In genomic region chr2:149129433-149129832, GRCh38 we compare ENCODE assay signal across 15 cellular contexts.
DNase-seq lines count a peak whose midpoint lies in the region; ATAC-seq and TF ChIP-seq lines count a peak whose summit lies in the region.
"Had no signal": no experiment of that assay in that cellular context is flagged by ENCODE, and none has a peak within 500 bp of the region (broad histone marks: within the 10 kb centered on the region; RNA-seq: fewer than 3 reads in every experiment).

No MANE protein-coding gene starts in this region.

- POLR2A ChIA-PET in PC-3 (lab: Charles Lee; ENCODE audit: unreplicated experiment), result no interaction called here
- POLR2A ChIA-PET in activated CD8-positive, alpha-beta T cell treated with anti-CD3 and anti-CD28 coated beads, Interleukin-2, amount 10 ng/mL, durations not matched to agents 7 days and 5 days (lab: Charles Lee), result no interaction called here

- peak; percentile 73 for ATAC-seq in HG03457 (IDR thresholded peaks at IDR 0.05; ENCODE audit: unreplicated experiment)
- ATAC-seq in PC-3, result no peak
- no peak for ATAC-seq in activated CD8-positive, alpha-beta T cell treated with anti-CD3 and anti-CD28 coated beads, Interleukin-2, amount 10 ng/mL, durations not matched to agents 7 days and 5 days
- ATAC-seq in HG02610 (IDR thresholded peaks at IDR 0.05; ENCODE audit: unreplicated experiment), result no peak
- ATAC-seq: activated CD8-positive, alpha-beta T cell treated with anti-CD3 and anti-CD28 coated beads for 36 hours had no signal

- no peak overlapping the region for H2BK15ac ChIP-seq in mesenchymal stem cell (ENCODE audit: low read depth, poor library complexity, severe bottlenecking)

- H3K4me1 Mint-ChIP-seq in activated CD8-positive, alpha-beta T cell treated with anti-CD3 and anti-CD28 coated beads, Interleukin-2, amount 10 ng/mL, durations not matched to agents 7 days and 5 days (ENCODE audit: low read depth), result no peaks in the 10 kb centered on the region

- H3K4me2 ChIP-seq in PC-3 (ENCODE audit: low read length), result no peak overlapping the region
- H3K4me2 ChIP-seq in mesenchymal stem cell (ENCODE audit: low read length, poor library complexity, severe bottlenecking), result no peak overlapping the region

- H3K79me1 ChIP-seq in mesenchymal stem cell (replicated peaks; ENCODE audit: low read length, poor library complexity, severe bottlenecking), result no peaks in the 10 kb centered on the region

- no peak overlapping the region for H2AK5ac ChIP-seq in mesenchymal stem cell (ENCODE audit: low read length, severe bottlenecking)

- H3K18ac ChIP-seq in mesenchymal stem cell (ENCODE audit: low read depth in 1 of 2, low read length in 2 of 2), result peak overlapping the region in 1 of 2 experiments; percentile 2

- peaks cover 12% of the 10 kb centered on the region for H3K27me3 Mint-ChIP-seq in activated CD8-positive, alpha-beta T cell treated with anti-CD3 and anti-CD28 coated beads, Interleukin-2, amount 10 ng/mL, durations not matched to agents 7 days and 5 days (ENCODE audit: low read depth)

- H3K14ac ChIP-seq in mesenchymal stem cell (ENCODE audit: low read length in 2 of 2), result no peak overlapping the region

- intact Hi-C loops in PC-3 (cut with micrococcal nuclease), result no loop called here

- no peaks in the 10 kb centered on the region for H3K79me2 ChIP-seq in PC-3 (ENCODE audit: low read length)

- no peak overlapping the region for H3K4me3 Mint-ChIP-seq in activated CD8-positive, alpha-beta T cell treated with anti-CD3 and anti-CD28 coated beads, Interleukin-2, amount 10 ng/mL, durations not matched to agents 7 days and 5 days
- H3K4me3 Mint-ChIP-seq: activated CD8-positive, alpha-beta T cell treated with anti-CD3 and anti-CD28 coated beads for 36 hours; CD14-positive monocyte had no signal

- no peaks in the 10 kb centered on the region for H3K36me3 Mint-ChIP-seq in activated CD8-positive, alpha-beta T cell treated with anti-CD3 and anti-CD28 coated beads, Interleukin-2, amount 10 ng/mL, durations not matched to agents 7 days and 5 days (ENCODE audit: low read depth)
- H3K36me3 Mint-ChIP-seq: CD14-positive monocyte had no signal

- WGBS in mesenchymal stem cell, result 20% methylated on average over 2 of the region's 2 CpGs

- H3K9me3 Mint-ChIP-seq in activated CD8-positive, alpha-beta T cell treated with anti-CD3 and anti-CD28 coated beads, Interleukin-2, amount 10 ng/mL, durations not matched to agents 7 days and 5 days (ENCODE audit: insufficient read depth), result no peaks in the 10 kb centered on the region
- H3K9me3 Mint-ChIP-seq: activated CD8-positive, alpha-beta T cell treated with anti-CD3 and anti-CD28 coated beads for 36 hours; CD14-positive monocyte had no signal

- H2AFZ ChIP-seq in PC-3 (ENCODE audit: low read length) (no peak overlapping the region), mesenchymal stem cell (ENCODE audit: low read depth, low read length) (no peak overlapping the region)

- H2BK120ac ChIP-seq in mesenchymal stem cell (ENCODE audit: low read depth, low read length), result no peak overlapping the region

- H3K23ac ChIP-seq in mesenchymal stem cell (ENCODE audit: low read length in 2 of 2), result no peak overlapping the region

- H4K20me1 ChIP-seq in PC-3 (ENCODE audit: low read length), result no peaks in the 10 kb centered on the region

- no peak overlapping the region for H3K27ac ChIP-seq in PC-3 (ENCODE audit: low read length)
- H3K27ac ChIP-seq in mesenchymal stem cell (ENCODE audit: low read length, poor library complexity, severe bottlenecking), result no peak overlapping the region
- H3K27ac ChIP-seq: upper lobe of left lung had no signal

- TF ChIP-seq CTCF in PC-3 (conservative IDR thresholded peaks at IDR 0.05; ENCODE audit: low read depth, low read length), result no peak

- no peak overlapping the region for H2BK12ac ChIP-seq in mesenchymal stem cell (ENCODE audit: low read length in 2 of 2)

- H3K4me3 ChIP-seq in PC-3 (ENCODE audit: low read length) (no peak overlapping the region), mesenchymal stem cell (ENCODE audit: insufficient read depth in 1 of 2, low read depth in 1 of 2, low read length in 2 of 2) (no peak overlapping the region)
- H3K4me3 ChIP-seq: upper lobe of left lung had no signal

- H3F3A ChIP-seq in PC-3 (ENCODE audit: low read length, unreplicated experiment), result no peaks in the 10 kb centered on the region

- no peak overlapping the region for H3K9ac ChIP-seq in PC-3 (ENCODE audit: low read length)
- H3K9ac ChIP-seq in mesenchymal stem cell (ENCODE audit: low read length), result no peak overlapping the region

- no peak overlapping the region for H4K91ac ChIP-seq in mesenchymal stem cell (ENCODE audit: low read length)

- H3K27me3 ChIP-seq in PC-3 (ENCODE audit: low read length), result peaks cover 59% of the 10 kb centered on the region
- peaks cover 0 to 3% of the 10 kb centered on the region in 2 experiments for H3K27me3 ChIP-seq in mesenchymal stem cell (ENCODE audit: control insufficient read depth in 1 of 2, insufficient read depth in 1 of 2, low read length in 2 of 2)
- H3K27me3 ChIP-seq: upper lobe of left lung had no signal

- H3K9me2 ChIP-seq in PC-3 (replicated peaks; ENCODE audit: low read length), result no peaks in the 10 kb centered on the region

- no peak overlapping the region for H3K4ac ChIP-seq in mesenchymal stem cell (ENCODE audit: low read depth in 1 of 2, low read length in 2 of 2)

- no peaks in the 10 kb centered on the region for H3K4me1 ChIP-seq in PC-3 (ENCODE audit: insufficient read depth, low read length)
- no peaks in the 10 kb centered on the region for H3K4me1 ChIP-seq in mesenchymal stem cell (ENCODE audit: control insufficient read depth, insufficient read depth, low read depth, low read length)

- no peaks in the 10 kb centered on the region for H3K9me3 ChIP-seq in PC-3 (ENCODE audit: low read length)
- no peaks in the 10 kb centered on the region for H3K9me3 ChIP-seq in mesenchymal stem cell (ENCODE audit: control insufficient read depth, low read length)
- H3K9me3 ChIP-seq: upper lobe of left lung had no signal

- CTCF ChIA-PET in PC-3 (lab: Charles Lee), result no interaction called here
- CTCF ChIA-PET in activated CD8-positive, alpha-beta T cell treated with anti-CD3 and anti-CD28 coated beads, Interleukin-2, amount 10 ng/mL, durations not matched to agents 7 days and 5 days (lab: Charles Lee), result no interaction called here

- H4K8ac ChIP-seq in mesenchymal stem cell (ENCODE audit: low read length), result no peak overlapping the region

- DNase-seq in EH (ENCODE audit: low read depth) (peak; percentile 68), PC-3 (peak; percentile 17), mesenchymal stem cell (peak; percentile 66), RPMI8226 (no peak)
- DNase-seq in activated CD8-positive, alpha-beta T cell treated with anti-CD3 and anti-CD28 coated beads, Interleukin-2, amount 10 ng/mL, durations not matched to agents 7 days and 5 days, result no peak
- DNase-seq: activated CD8-positive, alpha-beta T cell treated with anti-CD3 and anti-CD28 coated beads for 36 hours; DMS53; erythroblast; head of caudate nucleus; kidney; stimulated activated naive CD4-positive, alpha-beta T cell; upper lobe of left lung had no signal

- H3K36me3 ChIP-seq in PC-3 (ENCODE audit: low read depth, low read length), result no peaks in the 10 kb centered on the region
- H3K36me3 ChIP-seq in mesenchymal stem cell (ENCODE audit: control insufficient read depth in 1 of 2, insufficient read depth in 2 of 2, low read depth in 1 of 2, low read length in 2 of 2), result no peaks in the 10 kb centered on the region
- H3K36me3 ChIP-seq: upper lobe of left lung had no signal

- H2BK5ac ChIP-seq in mesenchymal stem cell (ENCODE audit: low read depth, low read length, poor library complexity, severe bottlenecking), result no peak overlapping the region

- BruUV-seq in PC-3 (replicated peaks; lab: Mats Ljungman, UMichigan), result no TSS peak

- H3K27ac Mint-ChIP-seq in activated CD8-positive, alpha-beta T cell treated with anti-CD3 and anti-CD28 coated beads, Interleukin-2, amount 10 ng/mL, durations not matched to agents 7 days and 5 days, result no peak overlapping the region
- H3K27ac Mint-ChIP-seq: activated CD8-positive, alpha-beta T cell treated with anti-CD3 and anti-CD28 coated beads for 36 hours; CD14-positive monocyte had no signal

Comparison
In these comparisons a context has a peak if more than half of its experiments do, and no peak if none do; other contexts are left out.
1. DNase-seq: peak in EH (single experiment), PC-3 (single experiment) and mesenchymal stem cell (single experiment); none in activated CD8-positive, alpha-beta T cell treated with anti-CD3 and anti-CD28 coated beads, Interleukin-2, amount 10 ng/mL, durations not matched to agents 7 days and 5 days (single experiment) and RPMI8226 (single experiment).